In genomic region chr1:241957692-241958494, GRCh38 we compare ENCODE assay signal across 1 cellular context.
TF ChIP-seq lines count a peak whose summit lies in the region.

Gene BECN2, plus strand, starts transcription at chr1:241957767. Its CDS starts 0 bp downstream, at chr1:241957767.

TF ChIP-seq in A549, 52 proteins besides CTCF, POLR2A, EP300 and RAD21 (continued from another document):
- TF ChIP-seq, protein P1, sequence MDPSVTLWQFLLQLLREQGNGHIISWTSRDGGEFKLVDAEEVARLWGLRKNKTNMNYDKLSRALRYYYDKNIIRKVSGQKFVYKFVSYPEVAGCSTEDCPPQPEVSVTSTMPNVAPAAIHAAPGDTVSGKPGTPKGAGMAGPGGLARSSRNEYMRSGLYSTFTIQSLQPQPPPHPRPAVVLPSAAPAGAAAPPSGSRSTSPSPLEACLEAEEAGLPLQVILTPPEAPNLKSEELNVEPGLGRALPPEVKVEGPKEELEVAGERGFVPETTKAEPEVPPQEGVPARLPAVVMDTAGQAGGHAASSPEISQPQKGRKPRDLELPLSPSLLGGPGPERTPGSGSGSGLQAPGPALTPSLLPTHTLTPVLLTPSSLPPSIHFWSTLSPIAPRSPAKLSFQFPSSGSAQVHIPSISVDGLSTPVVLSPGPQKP (IDR thresholded peaks at IDR 0.05; ENCODE audit: low read depth, low read length), result no peak
